ENCODE assay signal across 2 cellular contexts in genomic region chr7:94345907-94346306, GRCh38.
TF ChIP-seq lines count a peak whose summit lies in the region.

No MANE protein-coding gene starts in this region.

TF ChIP-seq in SK-N-SH, 30 proteins besides CTCF, POLR2A, EP300 and RAD21 (continued from another document):
- TF ChIP-seq, protein P1, sequence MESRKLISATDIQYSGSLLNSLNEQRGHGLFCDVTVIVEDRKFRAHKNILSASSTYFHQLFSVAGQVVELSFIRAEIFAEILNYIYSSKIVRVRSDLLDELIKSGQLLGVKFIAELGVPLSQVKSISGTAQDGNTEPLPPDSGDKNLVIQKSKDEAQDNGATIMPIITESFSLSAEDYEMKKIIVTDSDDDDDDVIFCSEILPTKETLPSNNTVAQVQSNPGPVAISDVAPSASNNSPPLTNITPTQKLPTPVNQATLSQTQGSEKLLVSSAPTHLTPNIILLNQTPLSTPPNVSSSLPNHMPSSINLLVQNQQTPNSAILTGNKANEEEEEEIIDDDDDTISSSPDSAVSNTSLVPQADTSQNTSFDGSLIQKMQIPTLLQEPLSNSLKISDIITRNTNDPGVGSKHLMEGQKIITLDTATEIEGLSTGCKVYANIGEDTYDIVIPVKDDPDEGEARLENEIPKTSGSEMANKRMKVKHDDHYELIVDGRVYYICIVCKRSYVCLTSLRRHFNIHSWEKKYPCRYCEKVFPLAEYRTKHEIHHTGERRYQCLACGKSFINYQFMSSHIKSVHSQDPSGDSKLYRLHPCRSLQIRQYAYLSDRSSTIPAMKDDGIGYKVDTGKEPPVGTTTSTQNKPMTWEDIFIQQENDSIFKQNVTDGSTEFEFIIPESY (IDR thresholded peaks at IDR 0.05; ENCODE audit: borderline replicate concordance, low read depth) = no peak

TF ChIP-seq in SK-N-SH treated with all-trans-retinoic acid at 6 μM for 48 hours, 23 proteins besides CTCF, POLR2A, EP300 and RAD21 (continued from another document):
- TF ChIP-seq ZC3H10 (CRISPR knock-in tag; IDR thresholded peaks at IDR 0.05) (no peak), BACH2 (CRISPR knock-in tag; IDR thresholded peaks at IDR 0.05; ENCODE audit: borderline replicate concordance) (no peak)
